8 cellular contexts compared by ENCODE assay signal in the genomic region with DNA sequence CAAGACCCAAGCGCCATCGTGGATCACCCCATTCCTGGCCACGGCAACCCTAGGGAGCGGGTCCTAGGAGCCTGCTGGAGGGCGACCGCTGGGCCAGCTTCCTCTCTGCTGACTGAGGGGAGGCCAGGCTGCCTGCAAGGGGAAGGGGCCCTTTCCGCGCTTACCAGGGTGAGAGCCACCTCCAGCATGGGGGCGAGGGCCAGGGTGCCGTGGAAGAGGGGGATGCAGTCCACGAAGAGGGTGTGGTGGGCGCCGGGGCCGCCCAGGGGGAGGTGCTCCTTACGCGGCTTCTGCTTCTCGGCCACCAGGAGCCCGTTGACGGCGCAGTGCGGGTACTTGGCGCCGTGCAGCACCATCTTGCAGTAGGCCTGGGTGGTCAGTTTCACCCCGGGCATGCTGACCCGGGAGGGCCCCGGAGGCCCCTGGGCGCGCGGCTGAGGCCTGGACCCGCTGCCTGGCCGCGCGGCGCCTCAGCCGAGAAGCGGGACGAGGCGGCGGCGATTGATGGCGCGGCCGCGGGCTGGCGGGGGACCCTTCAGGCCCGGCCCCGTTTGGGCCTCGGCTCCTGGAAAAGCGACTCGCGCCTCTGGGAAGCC. TPM values are rescaled to one million over a fixed set of nuclear protein-coding genes. Genes with fewer than 3 reads are reported as not detected.
DNase-seq lines count a peak whose midpoint lies in the region; ATAC-seq, FAIRE-seq and TF ChIP-seq lines count a peak whose summit lies in the region.

No MANE protein-coding gene starts in this region.

- peaks cover 49% of the 10 kb centered on the region for H3K36me3 ChIP-seq in CD4-positive, CD25-positive, alpha-beta regulatory T cell (ENCODE audit: control insufficient read depth, insufficient read depth, low read length)
- H3K36me3 ChIP-seq in WERI-Rb-1 (no peaks in the 10 kb centered on the region; the same call in 1 of the 2 replicates), muscle layer of duodenum (ENCODE audit: control insufficient read depth in 1 of 2, insufficient read depth in 2 of 2, low read length in 2 of 2) (peaks cover 35 to 44% of the 10 kb centered on the region in 2 donors)

- peak overlapping the region; percentile 92 for H3K4me3 ChIP-seq in CD4-positive, CD25-positive, alpha-beta regulatory T cell (ENCODE audit: low read depth, low read length)
- peak overlapping the region; percentile 74 for H3K4me3 ChIP-seq in WERI-Rb-1 (ENCODE audit: low read depth, low read length)
- H3K4me3 ChIP-seq in muscle layer of duodenum (ENCODE audit: low read depth in 1 of 2, low read length in 2 of 2) = peak overlapping the region; percentile 77 to 98

- H3K4me1 Mint-ChIP-seq in CD4-positive, CD25-positive, alpha-beta regulatory T cell = peaks cover 26 to 74% (median 54%) of the 10 kb centered on the region in 4 donors

- FAIRE-seq in urothelium cell line (lab: Jason Lieb, UNC) = no peak

- DNase-seq in CD4-positive, CD25-positive, alpha-beta regulatory T cell = peak in 2 of 3 donors; percentile 26 to 43
- peak; percentile 8 for DNase-seq in WERI-Rb-1
- DNase-seq in epidermal melanocyte (ENCODE audit: insufficient read length, low spot score) = peak; percentile 41
- peak; percentile 57 for DNase-seq in urothelium cell line (ENCODE audit: low spot score)
- DNase-seq in NCI-H1694 treated with DMSO at 0.1 percent for 48 hours (lab: John Stamatoyannopoulos, UW) = no peak

- H3K36me3 Mint-ChIP-seq in CD4-positive, CD25-positive, alpha-beta regulatory T cell = peaks cover 40% of the 10 kb centered on the region

- peaks cover 4% of the 10 kb centered on the region for H3K27me3 Mint-ChIP-seq in CD4-positive, CD25-positive, alpha-beta regulatory T cell

- H3K9me3 ChIP-seq in CD4-positive, CD25-positive, alpha-beta regulatory T cell (ENCODE audit: control insufficient read depth in 2 of 2, low read length in 2 of 2) = no peaks in the 10 kb centered on the region
- H3K9me3 ChIP-seq in WERI-Rb-1 (ENCODE audit: severe bottlenecking) = no peaks in the 10 kb centered on the region
- no peaks in the 10 kb centered on the region for H3K9me3 ChIP-seq in muscle layer of duodenum (ENCODE audit: control insufficient read depth in 1 of 2, low read length in 2 of 2)

- peaks cover 38% of the 10 kb centered on the region for H3K4me1 ChIP-seq in CD4-positive, CD25-positive, alpha-beta regulatory T cell (ENCODE audit: control insufficient read depth, insufficient read depth, low read length, poor library complexity, severe bottlenecking)
- peaks cover 4 to 39% of the 10 kb centered on the region in 2 donors for H3K4me1 ChIP-seq in muscle layer of duodenum (ENCODE audit: control insufficient read depth in 1 of 2, insufficient read depth in 2 of 2, low read length in 2 of 2)

- no peaks in the 10 kb centered on the region for H3K9me3 Mint-ChIP-seq in CD4-positive, CD25-positive, alpha-beta regulatory T cell

- no peak for TF ChIP-seq CTCF in WERI-Rb-1 (IDR thresholded peaks at IDR 0.05; ENCODE audit: low read depth, low read length)

- ATAC-seq in CD4-positive, CD25-positive, alpha-beta regulatory T cell (ENCODE audit: low read depth in 2 of 2) = peak; percentile 8 to 14
- peak; percentile 31 for ATAC-seq in GM19372 (IDR thresholded peaks at IDR 0.05; ENCODE audit: low read depth, unreplicated experiment)
- peak; percentile 5 for ATAC-seq in HG03469 (IDR thresholded peaks at IDR 0.05; ENCODE audit: unreplicated experiment)

- peak overlapping the region; percentile 59 to 98 (median 94) for H3K27ac Mint-ChIP-seq in CD4-positive, CD25-positive, alpha-beta regulatory T cell

- H3K4me3 Mint-ChIP-seq in CD4-positive, CD25-positive, alpha-beta regulatory T cell = peak overlapping the region; percentile 90 to 94 (median 93)

- H3K27me3 ChIP-seq in CD4-positive, CD25-positive, alpha-beta regulatory T cell (ENCODE audit: control insufficient read depth, insufficient read depth, low read length) = no peaks in the 10 kb centered on the region
- H3K27me3 ChIP-seq in WERI-Rb-1 (ENCODE audit: insufficient read depth, low read depth, severe bottlenecking) = no peaks in the 10 kb centered on the region
- H3K27me3 ChIP-seq in muscle layer of duodenum (ENCODE audit: low read depth, low read length) = no peaks in the 10 kb centered on the region

- peak overlapping the region; percentile 93 for H3K27ac ChIP-seq in CD4-positive, CD25-positive, alpha-beta regulatory T cell (ENCODE audit: insufficient read depth, low read length, poor library complexity, severe bottlenecking)
- H3K27ac ChIP-seq in WERI-Rb-1 (peak overlapping the region; percentile 81), muscle layer of duodenum (ENCODE audit: low read length) (peak overlapping the region; percentile 4)

RNA-seq across cellular contexts. Expression of a gene that starts 0.3 kb away (rescaled TPM):
- total RNA-seq in CD4-positive, CD25-positive, alpha-beta regulatory T cell = 36.9 TPM
- polyA plus RNA-seq in CD4-positive, CD25-positive, alpha-beta regulatory T cell = 10 to 100 TPM; 23.7 to 33.3 (median 26.5) TPM

RNA-seq across cellular contexts. Expression of a gene that starts 0.5 kb away (rescaled TPM):
- 476 TPM for total RNA-seq in CD4-positive, CD25-positive, alpha-beta regulatory T cell
- polyA plus RNA-seq in CD4-positive, CD25-positive, alpha-beta regulatory T cell = 1,000 to 10,000 TPM; 1,107 to 1,194 (median 1,127) TPM

RNA-seq across cellular contexts. Expression of a gene that starts 48.1 kb away (rescaled TPM):
- 5.5 TPM for total RNA-seq in CD4-positive, CD25-positive, alpha-beta regulatory T cell
- polyA plus RNA-seq in CD4-positive, CD25-positive, alpha-beta regulatory T cell = 10 to 100 TPM; 23.9 to 41.6 (median 28.4) TPM

Comparison
In these comparisons a context has a peak if more than half of its experiments do, and no peak if none do; other contexts are left out.
1. H3K27ac ChIP-seq: peak in every context shown above with its lines; median percentile 93 in CD4-positive, CD25-positive, alpha-beta regulatory T cell; 81 in WERI-Rb-1; 4 in muscle layer of duodenum.